Comparison of ENCODE assay signal across 30 cellular contexts in genomic region chr2:127784965-127785518, GRCh38. TPM values are rescaled to one million over a fixed set of nuclear protein-coding genes. Genes with fewer than 3 reads are reported as not detected.
DNase-seq lines count a peak whose midpoint lies in the region; ATAC-seq, FAIRE-seq and TF ChIP-seq lines count a peak whose summit lies in the region.
"Had no signal": no experiment of that assay in that cellular context is flagged by ENCODE, and none has a peak within 500 bp of the region (broad histone marks: within the 10 kb centered on the region; RNA-seq: fewer than 3 reads in every experiment).

No MANE protein-coding gene starts in this region.

- no peaks in the 10 kb centered on the region for H3K27me3 Mint-ChIP-seq in CD4-positive, alpha-beta T cell
- no peaks in the 10 kb centered on the region for H3K27me3 Mint-ChIP-seq in naive thymus-derived CD4-positive, alpha-beta T cell
- H3K27me3 Mint-ChIP-seq: activated CD8-positive, alpha-beta T cell treated with anti-CD3 and anti-CD28 coated beads for 36 hours; dendritic cell treated with granulocyte-macrophage colony-stimulating factor and Interleukin-4, amounts not matched to agents 40 ng/mL and 50 ng/mL, for 4 days had no signal

- CTCF ChIA-PET in CD4-positive, alpha-beta T cell (lab: Charles Lee) = interaction anchor here (0.8 to 1.8 kb wide), 2 partner anchors 22 to 53 kb away, joined by 3 read pairs; no protein-coding TSS in a partner anchor
- CTCF ChIA-PET in K562 (lab: Yijun Ruan, JAX; ENCODE audit: low intra/inter-chr PET ratio) = no interaction called here
- CTCF ChIA-PET in naive thymus-derived CD4-positive, alpha-beta T cell (lab: Charles Lee) = no interaction called here

- H3K4me1 ChIP-seq in K562 (replicated peaks in 1 of 2; ENCODE audit: control insufficient read depth in 2 of 2, insufficient read depth in 2 of 2, low read length in 2 of 2) (0 out of 5 replicates have a peak, but pooled peaks cover 0 to under 1% of the 10 kb centered on the region in 2 experiments), GM23248 (ENCODE audit: insufficient read depth) (peaks cover 11% of the 10 kb centered on the region)
- peaks cover 0 to 5% of the 10 kb centered on the region in 2 donors for H3K4me1 ChIP-seq in naive thymus-derived CD4-positive, alpha-beta T cell (ENCODE audit: control insufficient read depth in 2 of 2, insufficient read depth in 2 of 2, low read length in 2 of 2)
- H3K4me1 ChIP-seq: foreskin keratinocyte had no signal

- TF ChIP-seq CTCF in CD4-positive, alpha-beta T cell (IDR thresholded peaks at IDR 0.05) = no peak
- no peak for TF ChIP-seq CTCF in K562 (IDR thresholded peaks at IDR 0.05 in 2 of 3, conservative IDR thresholded peaks at IDR 0.05 in 1 of 3; ENCODE audit: insufficient read depth in 2 of 3, low read depth in 1 of 3, low read length in 3 of 3)

- ATAC-seq in CD4-positive, alpha-beta T cell (ENCODE audit: poor library complexity) = no peak
- peak; percentile 25 for ATAC-seq in K562
- ATAC-seq in naive thymus-derived CD4-positive, alpha-beta T cell = no peak
- no peak for ATAC-seq in HG03442 (IDR thresholded peaks at IDR 0.05; ENCODE audit: unreplicated experiment)
- ATAC-seq: activated CD8-positive, alpha-beta T cell treated with anti-CD3 and anti-CD28 coated beads for 36 hours; foreskin keratinocyte; left ventricle myocardium superior; Right ventricle myocardium inferior; sciatic nerve; SK-N-SH treated with all-trans-retinoic acid at 6 μM for 48 hours had no signal

- FAIRE-seq in GM12891 (lab: Jason Lieb, UNC) (peak; percentile 26), K562 (lab: Jason Lieb, UNC) (peak; percentile 37)
- FAIRE-seq: keratinocyte had no signal

- no peak overlapping the region for H2AFZ ChIP-seq in K562 (ENCODE audit: low read depth, low read length)
- no peak overlapping the region for H2AFZ ChIP-seq in GM23248

- H3K4me2 ChIP-seq in K562 (ENCODE audit: insufficient read depth, low read length) (no peak overlapping the region), GM23248 (ENCODE audit: unreplicated experiment) (no peak overlapping the region)

- H3K4me3 ChIP-seq in K562 (no peak overlapping the region), GM23248 (no peak overlapping the region)
- no peak overlapping the region for H3K4me3 ChIP-seq in naive thymus-derived CD4-positive, alpha-beta T cell (ENCODE audit: low read length)
- H3K4me3 ChIP-seq: esophagus squamous epithelium, psoas muscle, transverse colon had no signal

- H3K4me3 Mint-ChIP-seq in CD4-positive, alpha-beta T cell = no peak overlapping the region
- H3K4me3 Mint-ChIP-seq in naive thymus-derived CD4-positive, alpha-beta T cell = peak overlapping the region in 1 of 10 donors; percentile 14
- H3K4me3 Mint-ChIP-seq: activated CD8-positive, alpha-beta T cell treated with anti-CD3 and anti-CD28 coated beads for 36 hours; dendritic cell treated with granulocyte-macrophage colony-stimulating factor and Interleukin-4, amounts not matched to agents 40 ng/mL and 50 ng/mL, for 4 days had no signal

- H3K27ac ChIP-seq in CD4-positive, alpha-beta T cell (ENCODE audit: low read depth, low read length) = no peak overlapping the region
- H3K27ac ChIP-seq in K562 (ENCODE audit: extremely low read depth, low read depth, low read length) = no peak overlapping the region
- H3K27ac ChIP-seq in naive thymus-derived CD4-positive, alpha-beta T cell (ENCODE audit: low read depth, low read length) = no peak overlapping the region
- no peak overlapping the region for H3K27ac ChIP-seq in GM23248
- H3K27ac ChIP-seq: esophagus squamous epithelium, foreskin keratinocyte, psoas muscle, transverse colon had no signal

- H3K27ac Mint-ChIP-seq in CD4-positive, alpha-beta T cell = peak overlapping the region; percentile 59
- peak overlapping the region in 7 of 9 donors; percentile 0 to 28 (median 3) for H3K27ac Mint-ChIP-seq in naive thymus-derived CD4-positive, alpha-beta T cell
- H3K27ac Mint-ChIP-seq: activated CD8-positive, alpha-beta T cell treated with anti-CD3 and anti-CD28 coated beads for 36 hours; dendritic cell treated with granulocyte-macrophage colony-stimulating factor and Interleukin-4, amounts not matched to agents 40 ng/mL and 50 ng/mL, for 4 days had no signal

- DNase-seq in CD4-positive, alpha-beta T cell = no peak
- DNase-seq in GM12891 (ENCODE audit: insufficient read length, low spot score) = no peak
- no peak for DNase-seq in K562 (ENCODE audit: extremely low read depth in 1 of 4, low spot score in 3 of 4)
- no peak for DNase-seq in naive thymus-derived CD4-positive, alpha-beta T cell
- no peak for DNase-seq in NAMALWA (ENCODE audit: low spot score)
- no peak for DNase-seq in GM23248
- DNase-seq: activated CD4-positive, CD25-positive, alpha-beta regulatory T cell treated with anti-CD3 and anti-CD28 coated beads, Interleukin-2, amount 50 U/mL, for 72 hours; activated CD8-positive, alpha-beta memory T cell treated with anti-CD3 and anti-CD28 coated beads, Interleukin-2, amount 50 U/mL, for 48 hours; activated CD8-positive, alpha-beta T cell treated with anti-CD3 and anti-CD28 coated beads for 36 hours; activated effector memory CD4-positive, alpha-beta T cell treated with Interleukin-2 at 50 U/mL for 16 hours; central memory CD4-positive, alpha-beta T cell; DMS79; esophagus squamous epithelium; foreskin keratinocyte; GDM1; head of caudate nucleus; left ventricle myocardium superior; MV-4-11; NCI-H146; NCI-H226; nucleus accumbens; psoas muscle; stimulated activated CD4-positive, alpha-beta T cell treated with anti-CD3 and anti-CD28 coated beads, Interleukin-4, amount 100 ng/mL, for 24 hours; transverse colon had no signal

- H3K9ac ChIP-seq in K562 (ENCODE audit: insufficient read depth in 1 of 2, low read depth in 2 of 2, low read length in 2 of 2) (no peak overlapping the region), GM23248 (no peak overlapping the region)

- TF ChIP-seq EP300 in K562 (IDR thresholded peaks at IDR 0.05; ENCODE audit: low read length) = no peak

- in situ Hi-C loops in K562 (cut with MboI) = no loop called here
- in situ Hi-C loops in GM23248 (cut with MboI) = no loop called here

- H3K79me2 ChIP-seq in K562 (ENCODE audit: control insufficient read depth, insufficient read depth, low read length) = peaks cover 60% of the 10 kb centered on the region
- H3K79me2 ChIP-seq in GM23248 (ENCODE audit: insufficient read depth) = peaks cover 70% of the 10 kb centered on the region

- H3K9me1 ChIP-seq in K562 (ENCODE audit: control insufficient read depth, insufficient read depth, low read length) = no peaks in the 10 kb centered on the region

- POLR2A ChIA-PET in CD4-positive, alpha-beta T cell (lab: Charles Lee) = interaction anchor here (1.5 kb wide), 1 partner anchor 15 kb away, joined by 3 read pairs; no protein-coding TSS in a partner anchor
- POLR2A ChIA-PET in K562 (lab: Yijun Ruan, JAX) = interaction anchor here (0.6 to 1.7 kb wide), 4 partner anchors 9 to 463 kb away, joined by 3 to 8 read pairs (median 3); no protein-coding TSS in a partner anchor
- POLR2A ChIA-PET in naive thymus-derived CD4-positive, alpha-beta T cell (lab: Charles Lee) = no interaction called here

- H4K20me1 ChIP-seq in K562 (replicated peaks; ENCODE audit: control insufficient read depth, insufficient read depth, low read length) = no peaks in the 10 kb centered on the region; the same call in 1 of the 2 replicates
- no peaks in the 10 kb centered on the region; the same call in 1 of the 2 replicates for H4K20me1 ChIP-seq in GM23248 (ENCODE audit: insufficient read depth)

- H3K36me3 Mint-ChIP-seq in CD4-positive, alpha-beta T cell (ENCODE audit: low read depth) = peaks cover 36% of the 10 kb centered on the region
- H3K36me3 Mint-ChIP-seq in naive thymus-derived CD4-positive, alpha-beta T cell = peaks cover 0 to 15% (median 11%) of the 10 kb centered on the region in 5 donors

- H3K4me1 Mint-ChIP-seq in CD4-positive, alpha-beta T cell (ENCODE audit: low read depth) = peaks cover 35% of the 10 kb centered on the region
- H3K4me1 Mint-ChIP-seq in naive thymus-derived CD4-positive, alpha-beta T cell = peaks cover 7 to 45% (median 30%) of the 10 kb centered on the region in 7 donors

- peaks cover 30% of the 10 kb centered on the region; the same call in 2 of the 3 replicates for H3K36me3 ChIP-seq in K562 (ENCODE audit: control insufficient read depth, insufficient read depth, low read length)
- H3K36me3 ChIP-seq in naive thymus-derived CD4-positive, alpha-beta T cell (ENCODE audit: control insufficient read depth in 2 of 3, insufficient read depth in 3 of 3, low read length in 3 of 3) = no peaks in the 10 kb centered on the region
- no peaks in the 10 kb centered on the region for H3K36me3 ChIP-seq in GM23248 (ENCODE audit: low read depth)
- H3K36me3 ChIP-seq: transverse colon had no signal

- no peaks in the 10 kb centered on the region for H3K9me3 Mint-ChIP-seq in CD4-positive, alpha-beta T cell
- peaks cover 0 to 4% (median 0%) of the 10 kb centered on the region in 11 donors for H3K9me3 Mint-ChIP-seq in naive thymus-derived CD4-positive, alpha-beta T cell
- H3K9me3 Mint-ChIP-seq: activated CD8-positive, alpha-beta T cell treated with anti-CD3 and anti-CD28 coated beads for 36 hours; dendritic cell treated with granulocyte-macrophage colony-stimulating factor and Interleukin-4, amounts not matched to agents 40 ng/mL and 50 ng/mL, for 4 days had no signal

- no TSS peak for BruUV-seq in K562 (replicated peaks; lab: Mats Ljungman, UMichigan)

- intact Hi-C loops in CD4-positive, alpha-beta T cell (cut with DNase I, micrococcal nuclease) = no loop called here
- intact Hi-C loops in K562 (cut with micrococcal nuclease) = no loop called here
- intact Hi-C loops in naive thymus-derived CD4-positive, alpha-beta T cell (cut with micrococcal nuclease) = loop anchor here in 1 of 2 donors (2.0 kb wide), 1 partner anchor 14 kb away; no protein-coding TSS in a partner anchor

- H3K9me3 ChIP-seq in CD4-positive, alpha-beta T cell (ENCODE audit: control insufficient read depth, low read length) = no peaks in the 10 kb centered on the region
- no peaks in the 10 kb centered on the region for H3K9me3 ChIP-seq in K562 (replicated peaks; ENCODE audit: control insufficient read depth, insufficient read depth, low read depth, low read length)
- H3K9me3 ChIP-seq in naive thymus-derived CD4-positive, alpha-beta T cell (ENCODE audit: control insufficient read depth in 2 of 3, low read length in 3 of 3) = no peaks in the 10 kb centered on the region
- no peaks in the 10 kb centered on the region for H3K9me3 ChIP-seq in GM23248 (ENCODE audit: low read depth)
- H3K9me3 ChIP-seq: esophagus squamous epithelium, psoas muscle, transverse colon had no signal

- H3K9me2 ChIP-seq in GM23248 (ENCODE audit: insufficient read depth) = no peaks in the 10 kb centered on the region

- WGBS in K562 (ENCODE audit: insufficient coverage, low coverage, missing lambda C conversion rate) = 71% methylated on average over 2 of the region's 2 CpGs
- WGBS in GM23248 (ENCODE audit: low coverage in 1 of 2, low lambda C conversion rate in 2 of 2, missing lambda C conversion rate in 2 of 2), 2 experiments = 92 to 100% methylated on average over 2 of the region's 2 CpGs

- TF ChIP-seq POLR2A in GM12891 (IDR thresholded peaks at IDR 0.05; ENCODE audit: low read depth, low read length) (no peak), K562 (conservative IDR thresholded peaks at IDR 0.05) (no peak)

- no peaks in the 10 kb centered on the region for H3K27me3 ChIP-seq in CD4-positive, alpha-beta T cell (ENCODE audit: control insufficient read depth, insufficient read depth, low read length)
- no peaks in the 10 kb centered on the region for H3K27me3 ChIP-seq in K562 (ENCODE audit: control insufficient read depth in 2 of 2, insufficient read depth in 2 of 2, low read length in 2 of 2)
- H3K27me3 ChIP-seq in naive thymus-derived CD4-positive, alpha-beta T cell (ENCODE audit: control insufficient read depth in 2 of 2, insufficient read depth in 2 of 2, low read length in 2 of 2) = no peaks in the 10 kb centered on the region
- H3K27me3 ChIP-seq in GM23248 (replicated peaks; ENCODE audit: insufficient read depth) = no peaks in the 10 kb centered on the region
- H3K27me3 ChIP-seq: esophagus squamous epithelium, foreskin keratinocyte, transverse colon had no signal

- no peaks in the 10 kb centered on the region for H3F3A ChIP-seq in GM23248 (ENCODE audit: insufficient read depth)

- TF ChIP-seq RAD21 in K562 (CRISPR knock-in tag; conservative IDR thresholded peaks at IDR 0.05 in 1 of 2, IDR thresholded peaks at IDR 0.05 in 1 of 2) = no peak

RNA-seq across cellular contexts. Expression of gene WDR33, which starts 25.9 kb away (rescaled TPM):
- 10 to 100 TPM; 59.8 to 61.5 TPM for total RNA-seq in CD4-positive, alpha-beta T cell
- polyA plus RNA-seq in GM12891 (2012; ENCODE audit: low read depth, missing spikeins) = 16.5 TPM
- total RNA-seq in K562 (2011; cell fraction: chromatin; rRNA removed; ENCODE audit: low replicate concordance) = 62.3 and 147 TPM in 2 replicates
- 25.3 and 36.8 TPM in 2 replicates for total RNA-seq in K562 (2011; cell fraction: nucleolus; rRNA removed)
- 76.0 and 124 TPM in 2 replicates for total RNA-seq in K562 (2011; cell fraction: nucleoplasm; rRNA removed)
- total RNA-seq in K562 (2014; rRNA removed) (24.2 and 29.2 TPM in 2 replicates), K562 (2014; rRNA removed; fragmentation: Illumina TruSeq; extraction: Trizol) (39.5 and 46.3 TPM in 2 replicates), K562 (2015; rRNA removed; fragmentation: Illumina TruSeq; extraction: Trizol) (34.3 and 36.9 TPM in 2 replicates), K562 (2021) (57.4 and 57.8 TPM in 2 replicates)
- polyA plus RNA-seq in K562 (2011; rRNA removed) (53.6 and 56.8 TPM in 2 replicates), K562 (2014; fragmentation: Illumina TruSeq; extraction: Trizol) (31.1 and 36.2 TPM in 2 replicates), K562 (2014; fragmentation: Nextera tagmentation; extraction: Ambion mirVana) (10 to 100 TPM; 38.4 to 43.5 TPM), K562 (2014; rRNA removed) (25.0 and 26.7 TPM in 2 replicates), GM23248 (2016; fragmentation: Nextera tagmentation; extraction: Ambion mirVana) (39.3 and 43.8 TPM in 2 replicates)
- 10.0 and 21.9 TPM in 2 replicates for polyA plus RNA-seq in K562 (2011; cell fraction: cytosol; rRNA removed)
- polyA plus RNA-seq in K562 (2011; cell fraction: nucleus; rRNA removed) = 34.4 and 43.5 TPM in 2 replicates
- polyA plus RNA-seq in K562 (2012) = 22.1 and 23.0 TPM in 2 replicates
- 107 and 120 TPM in 2 replicates for polyA minus RNA-seq in K562 (2011; rRNA and poly(A)+ RNA removed)
- polyA minus RNA-seq in K562 (2011; cell fraction: cytosol; rRNA and poly(A)+ RNA removed) = 27.3 and 32.9 TPM in 2 replicates
- polyA minus RNA-seq in K562 (2011; cell fraction: nucleus; rRNA and poly(A)+ RNA removed) = 45.1 and 81.6 TPM in 2 replicates
- total RNA-seq in naive thymus-derived CD4-positive, alpha-beta T cell = 10 to 100 TPM; 62.6 to 98.7 (median 72.3) TPM
- 10 to 100 TPM; 36.7 to 50.4 TPM for polyA plus RNA-seq in naive thymus-derived CD4-positive, alpha-beta T cell
- total RNA-seq in GM23248 (2014; rRNA removed; shearing (Covaris generic)) = 16.9 and 36.9 TPM in 2 replicates
